15 cellular contexts compared by ENCODE assay signal in genomic region chr2:158011055-158011771, GRCh38.
A peak's percentile ranks its signal among the peaks of the same experiment; 100 is the strongest.
DNase-seq lines count a peak whose midpoint lies in the region; ATAC-seq, FAIRE-seq and TF ChIP-seq lines count a peak whose summit lies in the region.
"Had no signal": no experiment of that assay in that cellular context is flagged by ENCODE, and none has a peak within 500 bp of the region (broad histone marks: within the 10 kb centered on the region; RNA-seq: fewer than 3 reads in every experiment).

No MANE protein-coding gene starts in this region.

- peaks cover 9% of the 10 kb centered on the region for H3K4me1 Mint-ChIP-seq in activated CD8-positive, alpha-beta T cell treated with anti-CD3 and anti-CD28 coated beads for 36 hours (ENCODE audit: low read depth)
- peaks cover 20% of the 10 kb centered on the region for H3K4me1 Mint-ChIP-seq in activated CD8-positive, alpha-beta T cell treated with anti-CD3 and anti-CD28 coated beads, Interleukin-2, amount 10 ng/mL, durations not matched to agents 7 days and 5 days (ENCODE audit: low read depth)
- H3K4me1 Mint-ChIP-seq: central memory CD8-positive, alpha-beta T cell had no signal

- ATAC-seq in activated CD8-positive, alpha-beta T cell treated with anti-CD3 and anti-CD28 coated beads for 36 hours = peak; percentile 58
- ATAC-seq in activated CD8-positive, alpha-beta T cell treated with anti-CD3 and anti-CD28 coated beads, Interleukin-2, amount 10 ng/mL, durations not matched to agents 7 days and 5 days = no peak
- peak; percentile 66 for ATAC-seq in stimulated activated naive CD8-positive, alpha-beta T cell treated with anti-CD3 and anti-CD28 coated beads, Interleukin-15, Interleukin-2, amounts not matched to agents 100 U/mL and 50 U/mL, for 24 hours
- ATAC-seq in HG03196 (IDR thresholded peaks at IDR 0.05; ENCODE audit: unreplicated experiment) = no peak

- H3K27me3 Mint-ChIP-seq in activated CD8-positive, alpha-beta T cell treated with anti-CD3 and anti-CD28 coated beads for 36 hours = peaks cover 2% of the 10 kb centered on the region
- peaks cover 5% of the 10 kb centered on the region for H3K27me3 Mint-ChIP-seq in activated CD8-positive, alpha-beta T cell treated with anti-CD3 and anti-CD28 coated beads, Interleukin-2, amount 10 ng/mL, durations not matched to agents 7 days and 5 days (ENCODE audit: low read depth)

- 47 to 62% methylated on average over 5 of the region's 5 CpGs for WGBS in esophagus, 2 donors

- FAIRE-seq in RCC 7860 (lab: Jason Lieb, UNC) = no peak

- no peak for TF ChIP-seq CTCF in activated CD8-positive, alpha-beta T cell treated with anti-CD3 and anti-CD28 coated beads for 36 hours (IDR thresholded peaks at IDR 0.05)

- POLR2A ChIA-PET in activated CD8-positive, alpha-beta T cell treated with anti-CD3 and anti-CD28 coated beads for 36 hours (lab: Charles Lee) = no interaction called here
- POLR2A ChIA-PET in activated CD8-positive, alpha-beta T cell treated with anti-CD3 and anti-CD28 coated beads, Interleukin-2, amount 10 ng/mL, durations not matched to agents 7 days and 5 days (lab: Charles Lee) = interaction anchor here (0.9 kb wide), 1 partner anchor 112 kb away, joined by 3 read pairs; no protein-coding TSS in a partner anchor

- H3K27me3 ChIP-seq in esophagus (ENCODE audit: control insufficient read depth in 1 of 2, insufficient read depth in 2 of 2, low read length in 2 of 2) = no peaks in the 10 kb centered on the region
- H3K27me3 ChIP-seq: MG63 had no signal

- no peak overlapping the region for H3K4me3 Mint-ChIP-seq in activated CD8-positive, alpha-beta T cell treated with anti-CD3 and anti-CD28 coated beads for 36 hours
- no peak overlapping the region for H3K4me3 Mint-ChIP-seq in activated CD8-positive, alpha-beta T cell treated with anti-CD3 and anti-CD28 coated beads, Interleukin-2, amount 10 ng/mL, durations not matched to agents 7 days and 5 days
- H3K4me3 Mint-ChIP-seq: central memory CD8-positive, alpha-beta T cell had no signal

- H3K9me3 Mint-ChIP-seq in activated CD8-positive, alpha-beta T cell treated with anti-CD3 and anti-CD28 coated beads for 36 hours = no peaks in the 10 kb centered on the region
- H3K9me3 Mint-ChIP-seq in activated CD8-positive, alpha-beta T cell treated with anti-CD3 and anti-CD28 coated beads, Interleukin-2, amount 10 ng/mL, durations not matched to agents 7 days and 5 days (ENCODE audit: insufficient read depth) = no peaks in the 10 kb centered on the region
- H3K9me3 Mint-ChIP-seq: activated T-helper 2 cell treated with anti-CD3 and anti-CD28 coated beads, Interferon-gamma antibody, Interleukin-2, Interleukin-4, amounts not matched to agents 10 μg/mL and 5 μg/mL and 100 μg/mL, durations not matched to agents 14 hours and 24 hours and 36 hours; central memory CD8-positive, alpha-beta T cell had no signal

- CTCF ChIA-PET in activated CD8-positive, alpha-beta T cell treated with anti-CD3 and anti-CD28 coated beads for 36 hours (lab: Charles Lee) = interaction anchor here (0.6 to 4.4 kb wide), 25 partner anchors 9 to 709 kb away, joined by 3 to 37 read pairs (median 4); no protein-coding TSS in a partner anchor
- CTCF ChIA-PET in activated CD8-positive, alpha-beta T cell treated with anti-CD3 and anti-CD28 coated beads, Interleukin-2, amount 10 ng/mL, durations not matched to agents 7 days and 5 days (lab: Charles Lee) = interaction anchor here (0.6 to 1.8 kb wide), 19 partner anchors 10 to 709 kb away, joined by 3 to 14 read pairs (median 3); no protein-coding TSS in a partner anchor

- peak overlapping the region; percentile 62 to 78 for H3K27ac ChIP-seq in esophagus (ENCODE audit: low read depth in 2 of 2, low read length in 1 of 2)
- H3K27ac ChIP-seq: left ventricle myocardium inferior, spleen had no signal

- no peaks in the 10 kb centered on the region for H3K9me3 ChIP-seq in esophagus (ENCODE audit: control insufficient read depth in 2 of 2, insufficient read depth in 1 of 2, low read depth in 1 of 2, low read length in 1 of 2)
- H3K9me3 ChIP-seq: left ventricle myocardium inferior, MG63, spleen had no signal

- DNase-seq in activated CD8-positive, alpha-beta T cell treated with anti-CD3 and anti-CD28 coated beads for 36 hours = no peak
- no peak for DNase-seq in activated CD8-positive, alpha-beta T cell treated with anti-CD3 and anti-CD28 coated beads, Interleukin-2, amount 10 ng/mL, durations not matched to agents 7 days and 5 days
- DNase-seq in RCC 7860 (ENCODE audit: low spot score) = peak; percentile 65
- DNase-seq in stimulated activated naive CD8-positive, alpha-beta T cell treated with anti-CD3 and anti-CD28 coated beads, Interleukin-15, Interleukin-2, amounts not matched to agents 100 U/mL and 50 U/mL, for 24 hours = no peak
- no peak for DNase-seq in NCI-H1048 (lab: John Stamatoyannopoulos, UW)
- no peak for DNase-seq in NCI-H2196 (lab: John Stamatoyannopoulos, UW; ENCODE audit: unreplicated experiment)
- DNase-seq: activated CD4-positive, CD25-positive, alpha-beta regulatory T cell treated with anti-CD3 and anti-CD28 coated beads, Interleukin-2, amount 50 U/mL, for 72 hours; DMS79; left ventricle myocardium inferior; MG63; spleen had no signal

- no peak overlapping the region for H3K4me3 ChIP-seq in esophagus (ENCODE audit: low read depth in 1 of 2, low read length in 2 of 2)
- H3K4me3 ChIP-seq: left ventricle myocardium inferior, MG63, spleen had no signal

- no peaks in the 10 kb centered on the region for H3K4me1 ChIP-seq in esophagus (ENCODE audit: control insufficient read depth in 2 of 2, insufficient read depth in 2 of 2, low read length in 1 of 2)

- H3K27ac Mint-ChIP-seq in activated CD8-positive, alpha-beta T cell treated with anti-CD3 and anti-CD28 coated beads for 36 hours = no peak overlapping the region
- no peak overlapping the region for H3K27ac Mint-ChIP-seq in activated CD8-positive, alpha-beta T cell treated with anti-CD3 and anti-CD28 coated beads, Interleukin-2, amount 10 ng/mL, durations not matched to agents 7 days and 5 days
- H3K27ac Mint-ChIP-seq: activated T-helper 2 cell treated with anti-CD3 and anti-CD28 coated beads, Interferon-gamma antibody, Interleukin-2, Interleukin-4, amounts not matched to agents 10 μg/mL and 5 μg/mL and 100 μg/mL, durations not matched to agents 14 hours and 24 hours and 36 hours had no signal

- H3K36me3 Mint-ChIP-seq in activated CD8-positive, alpha-beta T cell treated with anti-CD3 and anti-CD28 coated beads for 36 hours (ENCODE audit: low read depth) = no peaks in the 10 kb centered on the region
- no peaks in the 10 kb centered on the region for H3K36me3 Mint-ChIP-seq in activated CD8-positive, alpha-beta T cell treated with anti-CD3 and anti-CD28 coated beads, Interleukin-2, amount 10 ng/mL, durations not matched to agents 7 days and 5 days (ENCODE audit: low read depth)

- H3K36me3 ChIP-seq in esophagus (ENCODE audit: control insufficient read depth in 2 of 2, insufficient read depth in 2 of 2, low read length in 1 of 2) = no peaks in the 10 kb centered on the region
- H3K36me3 ChIP-seq: left ventricle myocardium inferior, MG63, spleen had no signal

- intact Hi-C loops in activated CD8-positive, alpha-beta T cell treated with anti-CD3 and anti-CD28 coated beads for 36 hours (cut with micrococcal nuclease) = loop anchor here (2.0 to 5.0 kb wide), 2 partner anchors 232 to 519 kb away; no protein-coding TSS in a partner anchor

Comparison
In these comparisons a context has a peak if more than half of its experiments do, and no peak if none do; other contexts are left out.
1. ATAC-seq: peak in activated CD8-positive, alpha-beta T cell treated with anti-CD3 and anti-CD28 coated beads for 36 hours (single experiment) and stimulated activated naive CD8-positive, alpha-beta T cell treated with anti-CD3 and anti-CD28 coated beads, Interleukin-15, Interleukin-2, amounts not matched to agents 100 U/mL and 50 U/mL, for 24 hours (single experiment); none in activated CD8-positive, alpha-beta T cell treated with anti-CD3 and anti-CD28 coated beads, Interleukin-2, amount 10 ng/mL, durations not matched to agents 7 days and 5 days (single experiment) and HG03196 (single experiment).